25 cellular contexts compared by ENCODE assay signal in the genomic region with DNA sequence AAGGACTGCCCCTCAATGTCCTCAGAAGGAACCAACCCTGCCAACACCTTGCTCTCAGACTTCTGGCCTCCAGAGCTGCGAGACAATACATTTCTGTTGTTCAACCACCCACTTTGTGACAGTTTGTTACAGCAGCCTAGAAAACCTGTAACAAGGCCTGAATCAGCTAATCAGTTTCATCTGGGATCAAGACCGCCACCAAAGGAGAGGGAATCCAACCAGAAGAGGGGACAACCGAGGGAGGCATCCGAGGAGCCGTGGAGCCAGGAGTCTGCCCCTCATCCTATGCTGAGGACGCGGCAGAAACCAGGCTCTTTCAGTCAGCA. TPM values are rescaled to one million over a fixed set of nuclear protein-coding genes. Genes with fewer than 3 reads are reported as not detected.
"Had no signal": no experiment of that assay in that cellular context is flagged by ENCODE, and none has a peak within 500 bp of the region (broad histone marks: within the 10 kb centered on the region; RNA-seq: fewer than 3 reads in every experiment).

No MANE protein-coding gene starts in this region.

- H3K27me3 ChIP-seq: brain microvascular endothelial cell, ovary, transverse colon, uterus had no signal

- H3K27ac ChIP-seq: brain microvascular endothelial cell, heart right ventricle, ovary, transverse colon, uterus, WERI-Rb-1 had no signal

- ATAC-seq: activated CD8-positive, alpha-beta memory T cell treated with anti-CD3 and anti-CD28 coated beads, Interleukin-2, amount 10 ng/mL, durations not matched to agents 7 days and 5 days; activated CD8-positive, alpha-beta T cell treated with anti-CD3 and anti-CD28 coated beads for 36 hours; heart right ventricle; naive thymus-derived CD8-positive, alpha-beta T cell; right cardiac atrium had no signal

- H3K4me3 Mint-ChIP-seq: activated CD4-positive, alpha-beta T cell treated with anti-CD3 and anti-CD28 coated beads, Interleukin-2, amount 10 ng/mL, durations not matched to agents 7 days and 5 days; activated CD8-positive, alpha-beta memory T cell treated with anti-CD3 and anti-CD28 coated beads, Interleukin-2, amount 10 ng/mL, durations not matched to agents 7 days and 5 days; activated CD8-positive, alpha-beta T cell treated with anti-CD3 and anti-CD28 coated beads for 36 hours; activated naive CD4-positive, alpha-beta T cell treated with anti-CD3 and anti-CD28 coated beads, Interleukin-2, amount 50 U/mL, for 24 hours; mesothelial cell of epicardium; naive thymus-derived CD8-positive, alpha-beta T cell; stimulated activated naive CD8-positive, alpha-beta T cell treated with anti-CD3 and anti-CD28 coated beads, Interleukin-15, Interleukin-2, amounts not matched to agents 100 ng/mL and 50 ng/mL, for 24 hours had no signal

- H3K36me3 Mint-ChIP-seq: activated CD8-positive, alpha-beta memory T cell treated with anti-CD3 and anti-CD28 coated beads, Interleukin-2, amount 10 ng/mL, durations not matched to agents 7 days and 5 days; activated naive CD4-positive, alpha-beta T cell treated with anti-CD3 and anti-CD28 coated beads, Interleukin-2, amount 50 U/mL, for 24 hours; mesothelial cell of epicardium; naive thymus-derived CD8-positive, alpha-beta T cell had no signal

- H3K4me3 ChIP-seq: heart right ventricle, lung, ovary, transverse colon, uterus had no signal

- H3K9me3 Mint-ChIP-seq: activated CD4-positive, alpha-beta T cell treated with anti-CD3 and anti-CD28 coated beads, Interleukin-2, amount 10 ng/mL, durations not matched to agents 7 days and 5 days; activated CD8-positive, alpha-beta T cell treated with anti-CD3 and anti-CD28 coated beads for 36 hours; activated naive CD4-positive, alpha-beta T cell treated with anti-CD3 and anti-CD28 coated beads, Interleukin-2, amount 50 U/mL, for 24 hours; mesothelial cell of epicardium; naive thymus-derived CD8-positive, alpha-beta T cell; stimulated activated naive CD8-positive, alpha-beta T cell treated with anti-CD3 and anti-CD28 coated beads, Interleukin-15, Interleukin-2, amounts not matched to agents 100 ng/mL and 50 ng/mL, for 24 hours had no signal

- H3K27me3 Mint-ChIP-seq: activated CD8-positive, alpha-beta memory T cell treated with anti-CD3 and anti-CD28 coated beads, Interleukin-2, amount 10 ng/mL, durations not matched to agents 7 days and 5 days; stimulated activated naive CD8-positive, alpha-beta T cell treated with anti-CD3 and anti-CD28 coated beads, Interleukin-15, Interleukin-2, amounts not matched to agents 100 ng/mL and 50 ng/mL, for 24 hours had no signal

- H3K27ac Mint-ChIP-seq: activated CD4-positive, alpha-beta T cell treated with anti-CD3 and anti-CD28 coated beads, Interleukin-2, amount 10 ng/mL, durations not matched to agents 7 days and 5 days; activated CD8-positive, alpha-beta memory T cell treated with anti-CD3 and anti-CD28 coated beads, Interleukin-2, amount 10 ng/mL, durations not matched to agents 7 days and 5 days; activated CD8-positive, alpha-beta T cell treated with anti-CD3 and anti-CD28 coated beads for 36 hours; activated naive CD4-positive, alpha-beta T cell treated with anti-CD3 and anti-CD28 coated beads, Interleukin-2, amount 50 U/mL, for 24 hours; mesothelial cell of epicardium; stimulated activated naive CD8-positive, alpha-beta T cell treated with anti-CD3 and anti-CD28 coated beads, Interleukin-15, Interleukin-2, amounts not matched to agents 100 ng/mL and 50 ng/mL, for 24 hours had no signal

- DNase-seq: activated CD4-positive, alpha-beta T cell treated with anti-CD3 and anti-CD28 coated beads, Interleukin-2, amount 10 ng/mL, durations not matched to agents 7 days and 5 days; activated CD4-positive, CD25-positive, alpha-beta regulatory T cell treated with anti-CD3 and anti-CD28 coated beads, Interleukin-2, amount 50 U/mL, for 72 hours; activated CD8-positive, alpha-beta memory T cell treated with anti-CD3 and anti-CD28 coated beads, Interleukin-2, amount 10 ng/mL, durations not matched to agents 7 days and 5 days; activated CD8-positive, alpha-beta T cell treated with anti-CD3 and anti-CD28 coated beads for 36 hours; activated gamma-delta T cell treated with Interleukin-2 at 50 U/mL for 16 hours; brain microvascular endothelial cell; central memory CD4-positive, alpha-beta T cell; heart right ventricle; islet precursor cell; ovary; right cardiac atrium; stimulated activated CD4-positive, alpha-beta T cell treated with anti-CD3 and anti-CD28 coated beads, Interleukin-1b, Interleukin-23, amount 100 ng/mL, for 48 hours; transverse colon; uterus; WERI-Rb-1 had no signal

- H3K36me3 ChIP-seq: brain microvascular endothelial cell, heart right ventricle, ovary, transverse colon, uterus, WERI-Rb-1 had no signal

- H3K9me3 ChIP-seq: heart right ventricle, ovary, transverse colon, uterus had no signal

- FAIRE-seq: colon had no signal

- H3K4me1 ChIP-seq: heart right ventricle, uterus had no signal

- H3K4me1 Mint-ChIP-seq: activated CD4-positive, alpha-beta T cell treated with anti-CD3 and anti-CD28 coated beads, Interleukin-2, amount 10 ng/mL, durations not matched to agents 7 days and 5 days; activated CD8-positive, alpha-beta memory T cell treated with anti-CD3 and anti-CD28 coated beads, Interleukin-2, amount 10 ng/mL, durations not matched to agents 7 days and 5 days; activated naive CD4-positive, alpha-beta T cell treated with anti-CD3 and anti-CD28 coated beads, Interleukin-2, amount 50 U/mL, for 24 hours; naive thymus-derived CD8-positive, alpha-beta T cell had no signal

RNA-seq across cellular contexts. Expression of a gene that starts 26.9 kb away (rescaled TPM):
- total RNA-seq: activated CD8-positive, alpha-beta T cell treated with anti-CD3 and anti-CD28 coated beads for 36 hours; dermis microvascular lymphatic vessel endothelial cell; fibroblast of villous mesenchyme; mesothelial cell of epicardium; naive thymus-derived CD8-positive, alpha-beta T cell; pulmonary artery endothelial cell; skeletal muscle tissue; uterus had no signal

RNA-seq across cellular contexts. Expression of a gene that starts 47.0 kb away (rescaled TPM):
- total RNA-seq: mesothelial cell of epicardium had no signal
